ENCODE assay signal across 30 cellular contexts in genomic region chr2:194128810-194129209, GRCh38.
"Had no signal": no experiment of that assay in that cellular context is flagged by ENCODE, and none has a peak within 500 bp of the region (broad histone marks: within the 10 kb centered on the region; RNA-seq: fewer than 3 reads in every experiment).

No MANE protein-coding gene starts in this region.

- H3K36me3 Mint-ChIP-seq: naive thymus-derived CD8-positive, alpha-beta T cell had no signal

- H3K4me3 Mint-ChIP-seq: dendritic cell treated with granulocyte-macrophage colony-stimulating factor and Interleukin-4, amounts not matched to agents 40 ng/mL and 50 ng/mL, for 4 days; endodermal cell; naive thymus-derived CD8-positive, alpha-beta T cell; neural crest cell had no signal

- H3K4me1 ChIP-seq: colonic mucosa, gastrocnemius medialis, heart left ventricle, left lung, parathyroid adenoma, testis, tibial artery, vagina had no signal

- H3K9ac ChIP-seq: parathyroid adenoma had no signal

- H3K79me2 ChIP-seq: hepatocyte, parathyroid adenoma had no signal

- H3K4me1 Mint-ChIP-seq: endodermal cell; naive thymus-derived CD8-positive, alpha-beta T cell; neural crest cell had no signal

- H2AFZ ChIP-seq: hepatocyte, parathyroid adenoma had no signal

- H3K9me3 Mint-ChIP-seq: dendritic cell treated with granulocyte-macrophage colony-stimulating factor and Interleukin-4, amounts not matched to agents 40 ng/mL and 50 ng/mL, for 4 days had no signal

- H3K27me3 ChIP-seq: colonic mucosa, gastrocnemius medialis, heart left ventricle, hepatocyte, left lung, testis, tibial artery, vagina had no signal

- ATAC-seq: esophagus mucosa; gastrocnemius medialis; heart left ventricle; left cardiac atrium; left lung; naive thymus-derived CD8-positive, alpha-beta T cell; sciatic nerve; stimulated activated naive CD8-positive, alpha-beta T cell treated with anti-CD3 and anti-CD28 coated beads, Interleukin-15, Interleukin-2, amounts not matched to agents 100 U/mL and 50 U/mL, for 24 hours had no signal

- H3K4me2 ChIP-seq: hepatocyte, smooth muscle cell had no signal

- H3K4me3 ChIP-seq: colonic mucosa, gastrocnemius medialis, heart left ventricle, hepatocyte, left lung, smooth muscle cell, testis, tibial artery, vagina had no signal

- H3K36me3 ChIP-seq: colonic mucosa, gastrocnemius medialis, heart left ventricle, left lung, tibial artery, vagina had no signal

- H3K27me3 Mint-ChIP-seq: dendritic cell treated with granulocyte-macrophage colony-stimulating factor and Interleukin-4, amounts not matched to agents 40 ng/mL and 50 ng/mL, for 4 days; naive thymus-derived CD8-positive, alpha-beta T cell; progenitor cell of endocrine pancreas had no signal

- H3K27ac ChIP-seq: colonic mucosa, epithelial cell of prostate, gastrocnemius medialis, heart left ventricle, hepatocyte, left lung, parathyroid adenoma, testis, tibial artery, vagina had no signal

- DNase-seq: colonic mucosa; effector CD8-positive, alpha-beta T cell; endodermal cell; foreskin fibroblast; gastrocnemius medialis; left cardiac atrium; mammary epithelial cell; mesendoderm; midbrain; naive thymus-derived CD8-positive, alpha-beta T cell; stimulated activated CD4-positive, alpha-beta T cell treated with anti-CD3 and anti-CD28 coated beads, Interleukin-12 subunit alpha, Interleukin-12 subunit beta, amount 100 ng/mL, for 4 hours; stimulated activated CD4-positive, alpha-beta T cell treated with anti-CD3 and anti-CD28 coated beads, Interleukin-1b, Interleukin-23, amount 100 ng/mL, for 48 hours; stimulated activated CD4-positive, alpha-beta T cell treated with anti-CD3 and anti-CD28 coated beads, Interleukin-4, amount 100 ng/mL, for 1 hour; stimulated activated CD8-positive, alpha-beta memory T cell treated with anti-CD3 and anti-CD28 coated beads, Interleukin-4, amount 100 ng/mL, for 48 hours; stimulated activated naive CD8-positive, alpha-beta T cell treated with anti-CD3 and anti-CD28 coated beads, Interleukin-15, Interleukin-2, amounts not matched to agents 100 U/mL and 50 U/mL, for 24 hours; substantia nigra; testis; tibial artery had no signal

- H3K27ac Mint-ChIP-seq: dendritic cell treated with granulocyte-macrophage colony-stimulating factor and Interleukin-4, amounts not matched to agents 40 ng/mL and 50 ng/mL, for 4 days; endodermal cell; naive thymus-derived CD8-positive, alpha-beta T cell; progenitor cell of endocrine pancreas had no signal

- H3K9me3 ChIP-seq: colonic mucosa, gastrocnemius medialis, testis, vagina had no signal
